ENCODE assay signal across 8 cellular contexts in the genomic region with DNA sequence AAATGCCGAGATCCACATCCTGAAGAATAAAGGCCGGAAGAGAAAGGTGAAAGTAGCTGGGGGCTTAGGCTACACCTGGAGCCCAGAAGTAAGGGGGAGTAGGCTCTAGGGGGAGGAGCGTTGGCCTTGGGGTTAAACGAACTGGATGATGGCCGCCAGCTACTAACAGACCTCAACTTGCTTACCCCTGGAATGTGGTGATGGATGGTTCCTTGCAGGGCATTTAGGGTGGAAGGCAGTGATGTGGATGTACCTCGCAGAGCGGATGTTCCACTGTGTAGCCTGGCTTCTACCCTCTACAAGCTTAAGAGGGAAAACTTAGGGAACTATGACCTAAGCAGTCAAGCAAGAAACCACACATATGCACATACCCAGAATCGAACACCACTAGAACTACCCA. TPM values are rescaled to one million over a fixed set of nuclear protein-coding genes. Genes with fewer than 3 reads are reported as not detected.
A peak's percentile ranks its signal among the peaks of the same experiment; 100 is the strongest.
DNase-seq lines count a peak whose midpoint lies in the region; ATAC-seq and TF ChIP-seq lines count a peak whose summit lies in the region.

No MANE protein-coding gene starts in this region.

- H3K79me2 ChIP-seq in GM23248 (ENCODE audit: insufficient read depth) (peaks cover 11% of the 10 kb centered on the region), PC-9 (ENCODE audit: low read depth) (peaks cover 11% of the 10 kb centered on the region)

- H3K27me3 ChIP-seq in GM23248 (replicated peaks; ENCODE audit: insufficient read depth) (no peaks in the 10 kb centered on the region), PC-9 (ENCODE audit: insufficient read depth, low read depth) (no peaks in the 10 kb centered on the region), esophagus muscularis mucosa (peaks cover 0 to 2% (median 0%) of the 10 kb centered on the region in 4 donors), skeletal muscle satellite cell (ENCODE audit: control insufficient read depth, insufficient read depth, low read length) (no peaks in the 10 kb centered on the region)

- no peaks in the 10 kb centered on the region; the same call in 1 of the 2 replicates for H3K36me3 ChIP-seq in GM23248 (ENCODE audit: low read depth)
- H3K36me3 ChIP-seq in PC-9 (ENCODE audit: low read depth) = peaks cover 31% of the 10 kb centered on the region; the same call in 1 of the 2 replicates
- peaks cover 8 to 31% (median 26%) of the 10 kb centered on the region in 4 donors for H3K36me3 ChIP-seq in esophagus muscularis mucosa
- H3K36me3 ChIP-seq in skeletal muscle satellite cell (ENCODE audit: insufficient read depth, low read length) = peaks cover 42% of the 10 kb centered on the region

- no TSS peak for BruUV-seq in PC-9 (replicated peaks; lab: Mats Ljungman, UMichigan)

- H3K4me2 ChIP-seq in GM23248 (ENCODE audit: unreplicated experiment) (peak overlapping the region; percentile 54), PC-9 (peak overlapping the region; percentile 85), skeletal muscle satellite cell (ENCODE audit: low read length) (peak overlapping the region; percentile 99)

- H3K9me2 ChIP-seq in GM23248 (ENCODE audit: insufficient read depth) (no peaks in the 10 kb centered on the region), PC-9 (ENCODE audit: insufficient read depth) (no peaks in the 10 kb centered on the region)

- peak overlapping the region; percentile 82 for H3K9ac ChIP-seq in GM23248
- peak overlapping the region; percentile 89 for H3K9ac ChIP-seq in skeletal muscle satellite cell (ENCODE audit: low read depth, low read length)

- intact Hi-C loops in PC-9 (cut with micrococcal nuclease; ENCODE audit: unreplicated experiment) (no loop called here), esophagus muscularis mucosa (cut with DNase I) (no loop called here)

- H3F3A ChIP-seq in GM23248 (ENCODE audit: insufficient read depth) (peaks cover 24% of the 10 kb centered on the region), PC-9 (ENCODE audit: insufficient read depth, low read depth) (peaks cover 49% of the 10 kb centered on the region)

- POLR2A ChIA-PET in PC-9 (lab: Charles Lee; ENCODE audit: unreplicated experiment) = interaction anchor here (0.6 to 1.4 kb wide), 3 partner anchors 14 to 846 kb away, joined by 3 to 18 read pairs (median 4); partner anchors contain the start of gene KIF22

- TF ChIP-seq CTCF in PC-9 (conservative IDR thresholded peaks at IDR 0.05) (no peak), esophagus muscularis mucosa (IDR thresholded peaks at IDR 0.05) (no peak)

- no peak overlapping the region for H3K4me3 ChIP-seq in GM23248
- peak overlapping the region; percentile 76; the same call in 1 of the 2 replicates for H3K4me3 ChIP-seq in PC-9
- H3K4me3 ChIP-seq in esophagus muscularis mucosa = peak overlapping the region in 2 of 4 donors; percentile 77 to 78
- no peak overlapping the region for H3K4me3 ChIP-seq in skeletal muscle satellite cell (ENCODE audit: low read length)

- in situ Hi-C loops in GM23248 (cut with MboI) = no loop called here

- TF ChIP-seq POLR2A in esophagus muscularis mucosa (IDR thresholded peaks at IDR 0.05; ENCODE audit: low read depth) = no peak

- H4K20me1 ChIP-seq in GM23248 (ENCODE audit: insufficient read depth) = no peaks in the 10 kb centered on the region
- peaks cover 8% of the 10 kb centered on the region; the same call in 1 of the 2 replicates for H4K20me1 ChIP-seq in PC-9 (ENCODE audit: insufficient read depth)

- H2AFZ ChIP-seq in GM23248 (no peak overlapping the region), PC-9 (no peak overlapping the region)

- WGBS in GM23248 (ENCODE audit: low coverage in 1 of 2, low lambda C conversion rate in 2 of 2, missing lambda C conversion rate in 2 of 2), 2 experiments = 91 to 97% methylated on average over 8 of the region's 8 CpGs
- 74% methylated on average over 8 of the region's 8 CpGs for WGBS in esophagus muscularis mucosa

- TF ChIP-seq EP300 in esophagus muscularis mucosa (IDR thresholded peaks at IDR 0.05) = no peak

- H3K9me3 ChIP-seq in GM23248 (ENCODE audit: low read depth) (no peaks in the 10 kb centered on the region), PC-9 (ENCODE audit: insufficient read depth, low read depth) (no peaks in the 10 kb centered on the region), esophagus muscularis mucosa (no peaks in the 10 kb centered on the region), skeletal muscle satellite cell (replicated peaks; ENCODE audit: low read length) (no peaks in the 10 kb centered on the region)

- DNase-seq in GM23248 (no peak), PC-9 (no peak), esophagus muscularis mucosa (ENCODE audit: extremely low spot score) (no peak), SKM-1 treated with dmso at 0.1 percent for 144 hours (lab: John Stamatoyannopoulos, UW; ENCODE audit: unreplicated experiment) (no peak), NCI-H1048 (lab: John Stamatoyannopoulos, UW) (no peak)
- DNase-seq in NK-92 treated with Interleukin-12 subunit alpha and Interleukin-12 subunit beta, amount 100 ng/mL, for 24 hours (lab: John Stamatoyannopoulos, UW) = no peak

- ATAC-seq in GM18520 (IDR thresholded peaks at IDR 0.05; ENCODE audit: unreplicated experiment) = no peak

- CTCF ChIA-PET in PC-9 (lab: Charles Lee) = interaction anchor here (1.4 kb wide), 1 partner anchor 44 kb away, joined by 3 read pairs; no protein-coding TSS in a partner anchor

- peaks cover 11% of the 10 kb centered on the region for H3K4me1 ChIP-seq in GM23248 (ENCODE audit: insufficient read depth)
- peaks cover 19% of the 10 kb centered on the region for H3K4me1 ChIP-seq in PC-9 (replicated peaks; ENCODE audit: insufficient read depth)
- H3K4me1 ChIP-seq in esophagus muscularis mucosa = peaks cover 29 to 37% (median 34%) of the 10 kb centered on the region in 4 donors
- H3K4me1 ChIP-seq in skeletal muscle satellite cell (ENCODE audit: control insufficient read depth, insufficient read depth, low read length) = peaks cover 28% of the 10 kb centered on the region

- H3K27ac ChIP-seq in GM23248 (peak overlapping the region; percentile 75), PC-9 (peak overlapping the region; percentile 68; the same call in 1 of the 2 replicates), esophagus muscularis mucosa (replicated peaks in 1 of 4) (peak overlapping the region; percentile 90 to 99 (median 98))

RNA-seq across cellular contexts. Expression of gene MAZ, which starts 2.3 kb away (rescaled TPM):
- 169 and 215 TPM in 2 replicates for total RNA-seq in GM23248 (2014; rRNA removed; shearing (Covaris generic))
- polyA plus RNA-seq in GM23248 (2016; fragmentation: Nextera tagmentation; extraction: Ambion mirVana) = 74.5 and 76.8 TPM in 2 replicates
- total RNA-seq in PC-9 (2021) (463 and 481 TPM in 2 replicates), esophagus muscularis mucosa (100 to 1,000 TPM; 120 to 284 (median 158) TPM)
- 167 and 206 TPM in 2 replicates for total RNA-seq in skeletal muscle satellite cell (2012; rRNA removed)

RNA-seq across cellular contexts. Expression of gene PRRT2, which starts 8.0 kb away (rescaled TPM):
- 0.43 and 4.0 TPM in 2 replicates for total RNA-seq in GM23248 (2014; rRNA removed; shearing (Covaris generic))
- polyA plus RNA-seq in GM23248 (2016; fragmentation: Nextera tagmentation; extraction: Ambion mirVana) = 1.3 and 2.1 TPM in 2 replicates
- total RNA-seq in PC-9 (2021) (4.9 and 6.3 TPM in 2 replicates), esophagus muscularis mucosa (10 to 100 TPM in 1 of 4 donors, 1 to 10 TPM in 3; 3.6 to 11.2 (median 6.7) TPM)
- total RNA-seq in skeletal muscle satellite cell (2012; rRNA removed) = 0.25 and 2.0 TPM in 2 replicates

RNA-seq across cellular contexts. Expression of gene PAGR1, which starts 11.9 kb away (rescaled TPM):
- 23.6 and 30.6 TPM in 2 replicates for total RNA-seq in GM23248 (2014; rRNA removed; shearing (Covaris generic))
- polyA plus RNA-seq in GM23248 (2016; fragmentation: Nextera tagmentation; extraction: Ambion mirVana) = 17.5 and 19.3 TPM in 2 replicates
- total RNA-seq in PC-9 (2021) (27.5 and 44.6 TPM in 2 replicates), esophagus muscularis mucosa (10 to 100 TPM; 20.9 to 26.9 (median 26.5) TPM)
- 18.6 and 19.8 TPM in 2 replicates for total RNA-seq in skeletal muscle satellite cell (2012; rRNA removed)

RNA-seq across cellular contexts. Expression of gene KIF22, which starts 13.5 kb away (rescaled TPM):
- total RNA-seq in GM23248 (2014; rRNA removed; shearing (Covaris generic)) = 28.7 and 30.4 TPM in 2 replicates
- polyA plus RNA-seq in GM23248 (2016; fragmentation: Nextera tagmentation; extraction: Ambion mirVana) = 39.5 and 41.8 TPM in 2 replicates
- total RNA-seq in PC-9 (2021) (179 and 195 TPM in 2 replicates), esophagus muscularis mucosa (10 to 100 TPM; 10.8 to 12.3 (median 11.8) TPM)
- 34.5 and 46.1 TPM in 2 replicates for total RNA-seq in skeletal muscle satellite cell (2012; rRNA removed)

RNA-seq across cellular contexts. Expression of gene MVP, which starts 16.2 kb away (rescaled TPM):
- 272 and 296 TPM in 2 replicates for total RNA-seq in GM23248 (2014; rRNA removed; shearing (Covaris generic))
- 230 and 235 TPM in 2 replicates for polyA plus RNA-seq in GM23248 (2016; fragmentation: Nextera tagmentation; extraction: Ambion mirVana)
- total RNA-seq in PC-9 (2021) (197 and 208 TPM in 2 replicates), esophagus muscularis mucosa (100 to 1,000 TPM; 101 to 156 (median 123) TPM)
- total RNA-seq in skeletal muscle satellite cell (2012; rRNA removed) = 301 and 302 TPM in 2 replicates
